In the genomic region with DNA sequence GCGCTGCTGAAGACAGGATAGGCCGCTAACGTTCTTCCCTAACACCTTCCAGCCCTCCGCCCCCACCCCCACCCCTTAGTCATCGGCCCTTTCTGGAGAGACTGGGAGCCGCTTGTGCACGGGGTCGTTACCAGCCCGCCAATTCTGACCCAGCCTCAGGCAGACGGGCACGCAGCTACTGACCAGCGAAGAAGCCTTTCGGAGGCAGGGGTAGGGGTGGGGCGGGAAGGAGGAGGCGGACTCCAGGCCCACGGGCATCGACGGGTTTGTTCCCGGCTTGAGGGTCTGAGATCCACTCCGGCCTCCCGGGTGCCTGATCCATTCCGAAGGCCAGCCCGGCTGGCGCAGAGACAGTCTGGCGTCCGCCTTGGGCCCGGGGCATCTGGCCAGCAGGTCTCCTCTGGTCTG, we compare ENCODE assay signal across 15 cellular contexts. TPM values are rescaled to one million over a fixed set of nuclear protein-coding genes. Genes with fewer than 3 reads are reported as not detected.
DNase-seq lines count a peak whose midpoint lies in the region; ATAC-seq and TF ChIP-seq lines count a peak whose summit lies in the region.
"Had no signal": no experiment of that assay in that cellular context is flagged by ENCODE, and none has a peak within 500 bp of the region (broad histone marks: within the 10 kb centered on the region; RNA-seq: fewer than 3 reads in every experiment).

No MANE protein-coding gene starts in this region.

- no peak for DNase-seq in A673 (ENCODE audit: low spot score)
- peak; percentile 87 for DNase-seq in ELF-1 (ENCODE audit: low read depth, low spot score)
- no peak for DNase-seq in esophagus muscularis mucosa (ENCODE audit: extremely low spot score)
- DNase-seq in mesothelial cell of epicardium (ENCODE audit: low spot score in 2 of 2, unreplicated experiment in 2 of 2): no peak
- DNase-seq in GM03348 (ENCODE audit: low spot score): no peak
- no peak for DNase-seq in HEK293T (ENCODE audit: extremely low spot score)
- no peak for DNase-seq in activated T-cell treated with anti-CD3 and anti-CD28 coated beads, Interleukin-2, amount 50 U/mL, for 4 hours
- no peak for DNase-seq in HCEC 1CT
- DNase-seq: DND-41, posterior cingulate gyrus had no signal

- intact Hi-C loops in A673 (cut with micrococcal nuclease; ENCODE audit: unreplicated experiment) (no loop called here), esophagus muscularis mucosa (cut with DNase I) (no loop called here)

- CTCF ChIA-PET in A673 (lab: Charles Lee) (no interaction called here), HEK293T (lab: Yijun Ruan, JAX) (interaction anchor here (1.7 kb wide), 1 partner anchor 43 kb away, joined by 8 read pairs; no protein-coding TSS in a partner anchor)

- 7% methylated on average over 9 of the region's 27 CpGs for WGBS in esophagus muscularis mucosa

- POLR2A ChIA-PET in A673 (lab: Charles Lee; ENCODE audit: low non-redundant PET) (no interaction called here), HEK293T (lab: Yijun Ruan, JAX) (interaction anchor here (1.5 to 1.9 kb wide), 2 partner anchors 8 to 32 kb away, joined by 4 to 6 read pairs; no protein-coding TSS in a partner anchor)

- peaks cover 3% of the 10 kb centered on the region for H3K36me3 Mint-ChIP-seq in mesothelial cell of epicardium
- H3K36me3 Mint-ChIP-seq in activated T-cell treated with anti-CD3 and anti-CD28 coated beads, Interleukin-2, amount 50 U/mL, for 4 hours (ENCODE audit: insufficient read depth): no peaks in the 10 kb centered on the region

- H3K27me3 Mint-ChIP-seq in mesothelial cell of epicardium (ENCODE audit: low read depth): peaks cover 79% of the 10 kb centered on the region
- peaks cover 89% of the 10 kb centered on the region for H3K27me3 Mint-ChIP-seq in activated T-cell treated with anti-CD3 and anti-CD28 coated beads, Interleukin-2, amount 50 U/mL, for 4 hours (ENCODE audit: low read depth)

- TF ChIP-seq EP300 in esophagus muscularis mucosa (IDR thresholded peaks at IDR 0.05): no peak

- no peak for TF ChIP-seq POLR2A in esophagus muscularis mucosa (IDR thresholded peaks at IDR 0.05; ENCODE audit: low read depth)

- no TSS peak for BruUV-seq in A673 (replicated peaks; lab: Mats Ljungman, UMichigan)

- ATAC-seq in activated T-cell treated with anti-CD3 and anti-CD28 coated beads, Interleukin-2, amount 50 U/mL, for 4 hours: no peak
- ATAC-seq: GM12878 had no signal

- no peak overlapping the region for H3K27ac ChIP-seq in A673 (ENCODE audit: low read depth, low read length, poor library complexity, severe bottlenecking)
- H3K27ac ChIP-seq in esophagus muscularis mucosa (replicated peaks in 1 of 4): no peak overlapping the region
- H3K27ac ChIP-seq: thyroid gland had no signal

- H3K27me3 ChIP-seq in A673 (replicated peaks; ENCODE audit: insufficient read depth, low read depth, low read length, poor library complexity) (peaks cover 100% of the 10 kb centered on the region), esophagus muscularis mucosa (peaks cover 28 to 100% (median 99%) of the 10 kb centered on the region in 4 donors)

- TF ChIP-seq CTCF in A673 (conservative IDR thresholded peaks at IDR 0.05; ENCODE audit: low read depth, low read length) (no peak), esophagus muscularis mucosa (IDR thresholded peaks at IDR 0.05) (no peak), mesothelial cell of epicardium (IDR thresholded peaks at IDR 0.05; ENCODE audit: unreplicated experiment) (no peak)

- no peaks in the 10 kb centered on the region for H3K9me3 Mint-ChIP-seq in mesothelial cell of epicardium
- H3K9me3 Mint-ChIP-seq in activated T-cell treated with anti-CD3 and anti-CD28 coated beads, Interleukin-2, amount 50 U/mL, for 4 hours: no peaks in the 10 kb centered on the region

- H3K36me3 ChIP-seq in A673 (ENCODE audit: insufficient read depth, low read length, poor library complexity, severe bottlenecking) (no peaks in the 10 kb centered on the region), esophagus muscularis mucosa (no peaks in the 10 kb centered on the region)
- H3K36me3 ChIP-seq: thyroid gland had no signal

- peak overlapping the region; percentile 94 for H3K27ac Mint-ChIP-seq in mesothelial cell of epicardium
- H3K27ac Mint-ChIP-seq: CD14-positive monocyte had no signal

- H3K4me1 ChIP-seq in A673 (ENCODE audit: insufficient read depth, low read length, poor library complexity, severe bottlenecking) (peaks cover 4% of the 10 kb centered on the region), esophagus muscularis mucosa (peaks cover 53 to 78% (median 68%) of the 10 kb centered on the region in 4 donors)

- peaks cover 78% of the 10 kb centered on the region for H3K4me1 Mint-ChIP-seq in mesothelial cell of epicardium
- H3K4me1 Mint-ChIP-seq in activated T-cell treated with anti-CD3 and anti-CD28 coated beads, Interleukin-2, amount 50 U/mL, for 4 hours (ENCODE audit: low read depth): peaks cover 51% of the 10 kb centered on the region

- peak overlapping the region; percentile 81 for H3K4me3 Mint-ChIP-seq in mesothelial cell of epicardium
- no peak overlapping the region for H3K4me3 Mint-ChIP-seq in activated T-cell treated with anti-CD3 and anti-CD28 coated beads, Interleukin-2, amount 50 U/mL, for 4 hours

- H3K9me3 ChIP-seq in A673 (ENCODE audit: low read depth, low read length, poor library complexity, severe bottlenecking): no peaks in the 10 kb centered on the region
- no peaks in the 10 kb centered on the region for H3K9me3 ChIP-seq in esophagus muscularis mucosa
- H3K9me3 ChIP-seq: thyroid gland had no signal

- H3K4me3 ChIP-seq in A673 (ENCODE audit: low read depth, low read length, poor library complexity, severe bottlenecking): peak overlapping the region; percentile 31
- peak overlapping the region; percentile 11 to 42 (median 40) for H3K4me3 ChIP-seq in esophagus muscularis mucosa
- H3K4me3 ChIP-seq: GM12878 had no signal

TF ChIP-seq in HEK293T, 16 proteins besides CTCF, POLR2A, EP300 and RAD21:
- no peak for TF ChIP-seq BHLHE40 (IDR thresholded peaks at IDR 0.05; ENCODE audit: borderline replicate concordance)
- no peak for TF ChIP-seq CTBP1 (IDR thresholded peaks at IDR 0.05; ENCODE audit: borderline replicate concordance)
- no peak for TF ChIP-seq ZNF384 (IDR thresholded peaks at IDR 0.05)
- TF ChIP-seq HDGF (IDR thresholded peaks at IDR 0.05; ENCODE audit: borderline replicate concordance): no peak
- TF ChIP-seq PKNOX1 (IDR thresholded peaks at IDR 0.05): no peak

RNA-seq across cellular contexts. Expression of gene HAND1, which starts 0.7 kb away (rescaled TPM):
- total RNA-seq in A673 (2021) (not detected in 2 replicates), esophagus muscularis mucosa (not detected), mesothelial cell of epicardium (16.5 to 19.3 TPM (median 16.9 TPM) in 3 replicates)
- not detected for total RNA-seq in activated T-cell treated with anti-CD3 and anti-CD28 coated beads, Interleukin-2, amount 50 U/mL, for 4 hours
- total RNA-seq: fibroblast of lung, mononuclear cell, thyroid gland had no signal

RNA-seq across cellular contexts. Expression of gene SAP30L, which starts 33.0 kb away (rescaled TPM):
- total RNA-seq in A673 (2021) (29.2 and 32.0 TPM in 2 replicates), esophagus muscularis mucosa (10 to 100 TPM; 34.9 to 54.9 (median 46.2) TPM), mesothelial cell of epicardium (32.9 to 36.2 TPM (median 34.8 TPM) in 3 replicates)
- total RNA-seq in activated T-cell treated with anti-CD3 and anti-CD28 coated beads, Interleukin-2, amount 50 U/mL, for 4 hours: 10 to 100 TPM; 22.5 to 27.0 (median 24.0) TPM

Comparison
In these comparisons a context has a peak if more than half of its experiments do, and no peak if none do; other contexts are left out.
1. RNA of gene HAND1, which starts 0.7 kb away (total RNA-seq): 16.5 to 19.3 TPM in mesothelial cell of epicardium; not detected in A673, not detected in esophagus muscularis mucosa and not detected in activated T-cell treated with anti-CD3 and anti-CD28 coated beads, Interleukin-2, amount 50 U/mL, for 4 hours; every median in the first group is over 10 times any median in the second.